11 cellular contexts compared by ENCODE assay signal in the genomic region with DNA sequence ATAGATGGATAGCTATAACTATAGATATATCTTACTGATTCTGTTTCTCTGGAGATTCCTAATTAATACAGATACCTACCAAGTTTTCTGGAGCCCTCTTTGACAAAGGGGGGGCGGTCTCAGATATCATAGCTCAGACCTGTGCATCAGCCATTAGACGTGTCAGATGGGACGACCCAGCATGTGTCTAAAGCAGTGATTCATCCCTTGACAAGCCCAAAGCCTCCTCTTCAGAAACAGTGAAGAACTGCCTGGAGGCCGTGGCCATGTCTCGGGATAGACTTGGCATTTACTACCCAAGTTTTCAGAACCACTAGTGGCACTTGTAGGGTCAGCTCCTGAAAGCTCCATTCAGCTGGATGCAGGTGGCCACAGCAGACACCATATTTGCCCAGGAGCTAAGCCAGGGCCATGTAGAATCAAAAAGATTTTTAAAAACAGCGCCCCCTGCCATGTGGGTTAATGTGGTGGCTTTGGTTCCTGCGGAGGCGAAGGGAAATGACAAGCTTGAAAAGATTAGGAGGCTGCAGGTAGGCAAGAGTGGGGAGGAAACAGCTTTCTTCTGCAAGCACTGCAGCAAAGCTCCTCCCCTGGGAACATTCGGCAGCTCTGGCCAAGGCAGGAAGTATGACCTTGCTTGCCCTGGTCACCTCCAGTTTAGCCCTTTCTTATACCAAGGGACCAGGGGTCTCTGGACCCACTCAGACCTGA.
DNase-seq lines count a peak whose midpoint lies in the region; ATAC-seq, FAIRE-seq and TF ChIP-seq lines count a peak whose summit lies in the region.
"Had no signal": no experiment of that assay in that cellular context is flagged by ENCODE, and none has a peak within 500 bp of the region (broad histone marks: within the 10 kb centered on the region; RNA-seq: fewer than 3 reads in every experiment).

No MANE protein-coding gene starts in this region.

- no peaks in the 10 kb centered on the region for H3K27me3 Mint-ChIP-seq in WTC11 (ENCODE audit: low read depth)

- dilution Hi-C loops in keratinocyte (cut with MboI; ENCODE audit: extremely low pct_ligation_motif_present, low sequenced_read_pairs) = no loop called here

- peak; percentile 94 for ATAC-seq in WTC11
- ATAC-seq in HG02938 (IDR thresholded peaks at IDR 0.05; ENCODE audit: unreplicated experiment) = no peak
- no peak for ATAC-seq in stimulated activated effector memory CD8-positive, alpha-beta T cell treated with anti-CD3 and anti-CD28 coated beads, Interleukin-12 subunit alpha, Interleukin-12 subunit beta, amount 100 ng/mL, for 72 hours

- no peak for FAIRE-seq in keratinocyte (lab: Jason Lieb, UNC)

- H3K9ac ChIP-seq in keratinocyte (ENCODE audit: control insufficient read depth, extremely low read depth, insufficient read depth, low read length) = no peak overlapping the region

- no peak overlapping the region for H3K27ac Mint-ChIP-seq in WTC11
- H3K27ac Mint-ChIP-seq in stimulated activated effector memory CD8-positive, alpha-beta T cell treated with anti-CD3 and anti-CD28 coated beads, Interleukin-12 subunit alpha, Interleukin-12 subunit beta, amount 100 ng/mL, for 72 hours = no peak overlapping the region

- no peaks in the 10 kb centered on the region for H3K36me3 ChIP-seq in keratinocyte (ENCODE audit: control insufficient read depth in 2 of 2, extremely low read depth in 1 of 2, insufficient read depth in 2 of 2, low read length in 2 of 2)

- no peak overlapping the region for H3K4me2 ChIP-seq in keratinocyte (ENCODE audit: control insufficient read depth, extremely low read depth, insufficient read depth, low read depth, low read length)

- no peaks in the 10 kb centered on the region for H3K36me3 Mint-ChIP-seq in WTC11
- no peaks in the 10 kb centered on the region for H3K36me3 Mint-ChIP-seq in stimulated activated effector memory CD8-positive, alpha-beta T cell treated with anti-CD3 and anti-CD28 coated beads, Interleukin-12 subunit alpha, Interleukin-12 subunit beta, amount 100 ng/mL, for 72 hours

- no peak overlapping the region for H3K4me3 Mint-ChIP-seq in WTC11
- no peak overlapping the region for H3K4me3 Mint-ChIP-seq in stimulated activated effector memory CD8-positive, alpha-beta T cell treated with anti-CD3 and anti-CD28 coated beads, Interleukin-12 subunit alpha, Interleukin-12 subunit beta, amount 100 ng/mL, for 72 hours

- CTCF ChIA-PET in WTC11 (lab: Charles Lee) = interaction anchor here (0.6 to 4.3 kb wide), 82 partner anchors 9 to 535 kb away, joined by 3 to 52 read pairs (median 5); partner anchors contain the start of genes DISP3, FBXO2, FBXO44 and MAD2L2

- no peaks in the 10 kb centered on the region for H3K4me1 ChIP-seq in keratinocyte (ENCODE audit: control insufficient read depth, extremely low read depth, insufficient read depth, low read length)

- H3K9me3 ChIP-seq in keratinocyte (ENCODE audit: control insufficient read depth, low read depth, low read length) = no peaks in the 10 kb centered on the region

- TF ChIP-seq CTCF in HFF-Myc (IDR thresholded peaks at IDR 0.05; ENCODE audit: low read depth, low read length, missing control alignments) (peak; percentile 33), WTC11 (IDR thresholded peaks at IDR 0.05) (0 out of 2 replicates have a peak, but pooled peaks have one; percentile 31), keratinocyte (optimal IDR thresholded peaks at IDR 0.05 in 1 of 3, IDR thresholded peaks at IDR 0.05 in 1 of 3, conservative IDR thresholded peaks at IDR 0.05 in 1 of 3; ENCODE audit: extremely low read depth in 1 of 3, insufficient read depth in 2 of 3, low read length in 3 of 3) (peak in 2 of 3 experiments; percentile 23 to 26)

- H4K20me1 ChIP-seq in keratinocyte (ENCODE audit: control insufficient read depth, extremely low read depth, insufficient read depth, low read length) = no peaks in the 10 kb centered on the region

- no peaks in the 10 kb centered on the region for H3K9me3 Mint-ChIP-seq in WTC11
- H3K9me3 Mint-ChIP-seq in stimulated activated effector memory CD8-positive, alpha-beta T cell treated with anti-CD3 and anti-CD28 coated beads, Interleukin-12 subunit alpha, Interleukin-12 subunit beta, amount 100 ng/mL, for 72 hours = no peaks in the 10 kb centered on the region

- no peaks in the 10 kb centered on the region for H3K79me2 ChIP-seq in keratinocyte (ENCODE audit: control insufficient read depth, insufficient read depth, low read length)

- peaks cover 9% of the 10 kb centered on the region for H3K4me1 Mint-ChIP-seq in WTC11
- H3K4me1 Mint-ChIP-seq in stimulated activated effector memory CD8-positive, alpha-beta T cell treated with anti-CD3 and anti-CD28 coated beads, Interleukin-12 subunit alpha, Interleukin-12 subunit beta, amount 100 ng/mL, for 72 hours = no peaks in the 10 kb centered on the region

- DNase-seq in NCI-H1694 (lab: John Stamatoyannopoulos, UW) = peak; percentile 9
- no peak for DNase-seq in NCI-H1694 treated with DMSO at 0.1 percent for 48 hours (lab: John Stamatoyannopoulos, UW)
- no peak for DNase-seq in HFF-Myc (ENCODE audit: extremely low read depth, low read depth)
- peak; percentile 81 for DNase-seq in WTC11 (ENCODE audit: low spot score)
- DNase-seq in keratinocyte (ENCODE audit: low read depth, low spot score) = no peak
- no peak for DNase-seq in COR-L47 (lab: John Stamatoyannopoulos, UW)
- no peak for DNase-seq in stimulated activated effector memory CD8-positive, alpha-beta T cell treated with anti-CD3 and anti-CD28 coated beads, Interleukin-12 subunit alpha, Interleukin-12 subunit beta, amount 100 ng/mL, for 72 hours (ENCODE audit: low spot score in 2 of 2)
- DNase-seq: stimulated activated naive CD4-positive, alpha-beta T cell treated with Interleukin-2 at 50 U/mL for 16 hours had no signal

- POLR2A ChIA-PET in WTC11 (lab: Charles Lee) = no interaction called here

- H2AFZ ChIP-seq in keratinocyte (ENCODE audit: control insufficient read depth, low read length) = no peak overlapping the region

- no peaks in the 10 kb centered on the region for H3K9me1 ChIP-seq in keratinocyte (ENCODE audit: control insufficient read depth, extremely low read depth, insufficient read depth, low read length)

- no peak overlapping the region for H3K27ac ChIP-seq in keratinocyte (ENCODE audit: control insufficient read depth, insufficient read depth, low read length)
- H3K27ac ChIP-seq: epithelial cell of prostate had no signal

- no peaks in the 10 kb centered on the region for H3K27me3 ChIP-seq in keratinocyte (ENCODE audit: control insufficient read depth, extremely low read depth, insufficient read depth, low read length)

- H3K4me3 ChIP-seq in HFF-Myc (replicated peaks; ENCODE audit: low read depth, low read length) (no peak overlapping the region), keratinocyte (ENCODE audit: control insufficient read depth in 2 of 3, extremely low read depth in 1 of 3, insufficient read depth in 2 of 3, low read depth in 1 of 3, low read length in 3 of 3) (no peak overlapping the region)
- H3K4me3 ChIP-seq: lung had no signal

TF ChIP-seq in WTC11, 78 proteins besides CTCF, POLR2A, EP300 and RAD21 (continues in another document):
- no peak for TF ChIP-seq IRF1 (CRISPR knock-in tag; IDR thresholded peaks at IDR 0.05)
- no peak for TF ChIP-seq MXD4 (CRISPR knock-in tag; IDR thresholded peaks at IDR 0.05; ENCODE audit: borderline replicate concordance)
- TF ChIP-seq ATF1 (CRISPR knock-in tag; IDR thresholded peaks at IDR 0.05) = no peak
- no peak for TF ChIP-seq HMGA2 (CRISPR knock-in tag; IDR thresholded peaks at IDR 0.05)
- TF ChIP-seq, protein P1, sequence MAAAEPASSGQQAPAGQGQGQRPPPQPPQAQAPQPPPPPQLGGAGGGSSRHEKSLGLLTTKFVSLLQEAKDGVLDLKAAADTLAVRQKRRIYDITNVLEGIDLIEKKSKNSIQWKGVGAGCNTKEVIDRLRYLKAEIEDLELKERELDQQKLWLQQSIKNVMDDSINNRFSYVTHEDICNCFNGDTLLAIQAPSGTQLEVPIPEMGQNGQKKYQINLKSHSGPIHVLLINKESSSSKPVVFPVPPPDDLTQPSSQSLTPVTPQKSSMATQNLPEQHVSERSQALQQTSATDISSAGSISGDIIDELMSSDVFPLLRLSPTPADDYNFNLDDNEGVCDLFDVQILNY (CRISPR knock-in tag; IDR thresholded peaks at IDR 0.05) = no peak
- TF ChIP-seq ZMAT4 (CRISPR knock-in tag; IDR thresholded peaks at IDR 0.05) = no peak
- no peak for TF ChIP-seq ZNF232 (CRISPR knock-in tag; IDR thresholded peaks at IDR 0.05)
- TF ChIP-seq FOXK1 (CRISPR knock-in tag; IDR thresholded peaks at IDR 0.05) = no peak
- TF ChIP-seq CREB1 (CRISPR knock-in tag; IDR thresholded peaks at IDR 0.05) = no peak

Comparison
In these comparisons a context has a peak if more than half of its experiments do, and no peak if none do; other contexts are left out.
1. DNase-seq: peak in NCI-H1694 (single experiment) and WTC11 (single experiment); none in NCI-H1694 treated with DMSO at 0.1 percent for 48 hours (single experiment), HFF-Myc (single experiment), keratinocyte (single experiment), COR-L47 (single experiment) and stimulated activated effector memory CD8-positive, alpha-beta T cell treated with anti-CD3 and anti-CD28 coated beads, Interleukin-12 subunit alpha, Interleukin-12 subunit beta, amount 100 ng/mL, for 72 hours (0 of 2).
2. Peak in every context shown above with its lines, with median percentiles within 50 percentile points of each other: CTCF ChIP-seq.